1 cellular context compared by ENCODE assay signal in the genomic region with DNA sequence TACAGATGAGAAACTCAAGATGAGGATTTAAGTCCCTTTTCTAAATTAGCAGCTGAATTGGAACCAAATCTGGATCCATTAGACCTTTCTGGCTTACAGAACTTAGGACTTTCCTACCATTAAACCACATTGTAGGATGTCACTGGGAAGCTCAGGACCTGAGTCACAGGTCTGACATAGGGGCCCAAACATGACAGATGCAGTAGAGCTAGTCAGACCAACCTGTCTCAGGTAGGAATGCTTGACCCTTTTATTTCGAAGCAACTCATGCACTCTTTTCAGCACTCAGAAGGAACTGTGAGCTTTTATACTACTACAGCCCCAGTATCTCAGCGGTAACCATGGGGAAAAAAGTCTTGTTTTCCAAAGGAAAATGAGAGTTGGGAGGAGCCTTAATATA.
TF ChIP-seq lines count a peak whose summit lies in the region.

No MANE protein-coding gene starts in this region.

TF ChIP-seq in SK-N-SH treated with all-trans-retinoic acid at 6 μM for 48 hours, 23 proteins besides CTCF, POLR2A, EP300 and RAD21 (continued from another document):
- TF ChIP-seq PPARA (CRISPR knock-in tag; IDR thresholded peaks at IDR 0.05; ENCODE audit: borderline replicate concordance) (no peak), ZNF565 (CRISPR knock-in tag; conservative IDR thresholded peaks at IDR 0.05; ENCODE audit: low read depth) (no peak), BACH2 (CRISPR knock-in tag; IDR thresholded peaks at IDR 0.05; ENCODE audit: borderline replicate concordance) (no peak), RARB (CRISPR knock-in tag; IDR thresholded peaks at IDR 0.05) (no peak), ZFP3 (CRISPR knock-in tag; IDR thresholded peaks at IDR 0.05) (no peak), ZNF70 (CRISPR knock-in tag; IDR thresholded peaks at IDR 0.05) (no peak), OSR1 (CRISPR knock-in tag; IDR thresholded peaks at IDR 0.05) (no peak), CSDC2 (CRISPR knock-in tag; IDR thresholded peaks at IDR 0.05) (no peak), ZFP30 (CRISPR knock-in tag; IDR thresholded peaks at IDR 0.05) (no peak), ARNTL (CRISPR knock-in tag; IDR thresholded peaks at IDR 0.05; ENCODE audit: borderline replicate concordance, low read depth) (no peak)
- TF ChIP-seq, protein P1, sequence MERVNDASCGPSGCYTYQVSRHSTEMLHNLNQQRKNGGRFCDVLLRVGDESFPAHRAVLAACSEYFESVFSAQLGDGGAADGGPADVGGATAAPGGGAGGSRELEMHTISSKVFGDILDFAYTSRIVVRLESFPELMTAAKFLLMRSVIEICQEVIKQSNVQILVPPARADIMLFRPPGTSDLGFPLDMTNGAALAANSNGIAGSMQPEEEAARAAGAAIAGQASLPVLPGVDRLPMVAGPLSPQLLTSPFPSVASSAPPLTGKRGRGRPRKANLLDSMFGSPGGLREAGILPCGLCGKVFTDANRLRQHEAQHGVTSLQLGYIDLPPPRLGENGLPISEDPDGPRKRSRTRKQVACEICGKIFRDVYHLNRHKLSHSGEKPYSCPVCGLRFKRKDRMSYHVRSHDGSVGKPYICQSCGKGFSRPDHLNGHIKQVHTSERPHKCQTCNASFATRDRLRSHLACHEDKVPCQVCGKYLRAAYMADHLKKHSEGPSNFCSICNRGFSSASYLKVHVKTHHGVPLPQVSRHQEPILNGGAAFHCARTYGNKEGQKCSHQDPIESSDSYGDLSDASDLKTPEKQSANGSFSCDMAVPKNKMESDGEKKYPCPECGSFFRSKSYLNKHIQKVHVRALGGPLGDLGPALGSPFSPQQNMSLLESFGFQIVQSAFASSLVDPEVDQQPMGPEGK (CRISPR knock-in tag; IDR thresholded peaks at IDR 0.05; ENCODE audit: borderline replicate concordance) = no peak
- TF ChIP-seq, protein P2, sequence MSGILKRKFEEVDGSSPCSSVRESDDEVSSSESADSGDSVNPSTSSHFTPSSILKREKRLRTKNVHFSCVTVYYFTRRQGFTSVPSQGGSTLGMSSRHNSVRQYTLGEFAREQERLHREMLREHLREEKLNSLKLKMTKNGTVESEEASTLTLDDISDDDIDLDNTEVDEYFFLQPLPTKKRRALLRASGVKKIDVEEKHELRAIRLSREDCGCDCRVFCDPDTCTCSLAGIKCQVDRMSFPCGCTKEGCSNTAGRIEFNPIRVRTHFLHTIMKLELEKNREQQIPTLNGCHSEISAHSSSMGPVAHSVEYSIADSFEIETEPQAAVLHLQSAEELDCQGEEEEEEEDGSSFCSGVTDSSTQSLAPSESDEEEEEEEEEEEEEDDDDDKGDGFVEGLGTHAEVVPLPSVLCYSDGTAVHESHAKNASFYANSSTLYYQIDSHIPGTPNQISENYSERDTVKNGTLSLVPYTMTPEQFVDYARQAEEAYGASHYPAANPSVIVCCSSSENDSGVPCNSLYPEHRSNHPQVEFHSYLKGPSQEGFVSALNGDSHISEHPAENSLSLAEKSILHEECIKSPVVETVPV (CRISPR knock-in tag; IDR thresholded peaks at IDR 0.05) = no peak
